Comparison of ENCODE assay signal across 12 cellular contexts in the genomic region with DNA sequence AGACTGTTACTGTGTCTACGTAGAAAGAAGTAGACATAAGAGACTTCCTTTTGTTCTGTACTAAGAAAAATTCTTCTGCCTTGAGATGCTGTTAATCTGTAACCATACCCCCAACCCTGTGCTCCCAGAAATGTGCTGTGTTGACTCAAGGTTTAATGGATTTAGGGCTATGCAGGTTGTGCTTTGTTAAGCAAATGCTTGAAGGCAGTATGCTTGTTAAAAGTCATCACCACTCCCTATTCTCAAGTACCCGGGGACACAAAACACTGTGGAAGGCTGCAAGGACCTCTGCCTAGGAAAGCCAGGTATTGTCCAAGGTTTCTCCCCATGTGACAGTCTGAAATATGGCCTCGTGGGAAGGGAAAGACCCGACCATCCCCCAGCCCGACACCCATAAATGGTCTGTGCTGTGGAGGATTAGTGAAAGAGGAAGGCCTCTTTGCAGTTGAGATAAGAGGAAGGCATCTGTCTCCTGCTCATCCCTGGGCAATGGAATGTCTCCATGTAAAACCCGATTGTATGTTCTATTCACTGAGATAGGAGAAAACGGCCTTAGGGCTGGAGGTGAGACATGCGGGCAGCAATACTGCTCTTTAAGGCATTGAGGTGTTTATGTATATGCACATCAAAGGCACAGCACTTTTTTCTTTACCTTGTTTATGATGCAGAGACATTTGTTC. TPM values are rescaled to one million over a fixed set of nuclear protein-coding genes. Genes with fewer than 3 reads are reported as not detected.
"Had no signal": no experiment of that assay in that cellular context is flagged by ENCODE, and none has a peak within 500 bp of the region (broad histone marks: within the 10 kb centered on the region; RNA-seq: fewer than 3 reads in every experiment).

No MANE protein-coding gene starts in this region.

RNA-seq across cellular contexts. Expression of a gene that starts 32.3 kb away (rescaled TPM):
- total RNA-seq: astrocyte, chondrocyte had no signal

RNA-seq across cellular contexts. Expression of a gene that starts 56.8 kb away (rescaled TPM):
- total RNA-seq: activated CD8-positive, alpha-beta T cell treated with anti-CD3 and anti-CD28 coated beads for 36 hours; activated T-cell treated with anti-CD3 and anti-CD28 coated beads, Interleukin-2, amount 50 U/mL, for 4 hours; activated T-helper 17 cell treated with anti-CD3 and anti-CD28 coated beads, Interleukin-2, amount 50 U/mL, for 72 hours; astrocyte; bronchial epithelial cell; chondrocyte; dermis blood vessel endothelial cell; endothelial cell of umbilical vein; fibroblast of villous mesenchyme; glomerular endothelial cell; T-helper 1 cell treated with Interleukin-12 subunit alpha and Interleukin-12 subunit beta and Interleukin-4 antibody, amounts not matched to agents 30 ng/mL and 1 ng/mL, for 36 hours had no signal
- polyA plus RNA-seq: adipose tissue, endothelial cell of umbilical vein had no signal
